Comparison of ENCODE assay signal across 8 cellular contexts in genomic region chr10:6382081-6382480, GRCh38.
DNase-seq lines count a peak whose midpoint lies in the region; ATAC-seq and TF ChIP-seq lines count a peak whose summit lies in the region.

No MANE protein-coding gene starts in this region.

- H3K4me3 Mint-ChIP-seq in MCF 10A (ENCODE audit: unreplicated experiment), result no peak overlapping the region

- TF ChIP-seq CTCF in lung (IDR thresholded peaks at IDR 0.05; ENCODE audit: control extremely low read depth, extremely low read depth) (no peak), MCF 10A (IDR thresholded peaks at IDR 0.05; ENCODE audit: unreplicated experiment) (no peak), brain microvascular endothelial cell (IDR thresholded peaks at IDR 0.05; ENCODE audit: low read depth, low read length, missing control alignments) (no peak), gastrocnemius medialis (IDR thresholded peaks at IDR 0.05 in 4 of 5, conservative IDR thresholded peaks at IDR 0.05 in 1 of 5) (no peak), mammary epithelial cell (conservative IDR thresholded peaks at IDR 0.05 in 1 of 2, IDR thresholded peaks at IDR 0.05 in 1 of 2; ENCODE audit: extremely low read depth in 1 of 2, insufficient read depth in 1 of 2, low read depth in 1 of 2, low read length in 2 of 2) (no peak)

- peak overlapping the region in 1 of 2 donors; percentile 76 for H3K27ac ChIP-seq in lung (ENCODE audit: low read depth in 1 of 2, low read length in 1 of 2)
- no peak overlapping the region for H3K27ac ChIP-seq in brain microvascular endothelial cell
- no peak overlapping the region for H3K27ac ChIP-seq in gastrocnemius medialis
- no peak overlapping the region for H3K27ac ChIP-seq in mammary epithelial cell (ENCODE audit: insufficient read depth, low read depth, low read length)

- no TSS peak for BruUV-seq in MCF 10A (replicated peaks; lab: Mats Ljungman, UMichigan)
- no TSS peak for BruUV-seq in mammary epithelial cell (replicated peaks; lab: Mats Ljungman, UMichigan)

- intact Hi-C loops in MCF 10A (cut with micrococcal nuclease) (no loop called here), gastrocnemius medialis (cut with DNase I; ENCODE audit: low total_unique reads) (no loop called here), mammary epithelial cell (cut with micrococcal nuclease) (no loop called here)

- no peaks in the 10 kb centered on the region for H4K20me1 ChIP-seq in mammary epithelial cell (ENCODE audit: insufficient read depth, low read length)

- no peak overlapping the region for H3K27ac Mint-ChIP-seq in MCF 10A (ENCODE audit: low read depth, unreplicated experiment)

- TF ChIP-seq POLR2A in gastrocnemius medialis (IDR thresholded peaks at IDR 0.05), result no peak

- DNase-seq in HT1080 (ENCODE audit: low read depth), result peak; percentile 66
- DNase-seq in activated T-helper 9 cell treated with anti-CD3 and anti-CD28 coated beads, Interleukin-2, amount 50 U/mL, for 16 hours (ENCODE audit: low read depth), result peak; percentile 3
- DNase-seq in lung (ENCODE audit: low spot score), result no peak
- DNase-seq in MCF 10A (ENCODE audit: unreplicated experiment), result no peak
- DNase-seq in brain microvascular endothelial cell, result no peak
- no peak for DNase-seq in gastrocnemius medialis
- no peak for DNase-seq in mammary epithelial cell

- in situ Hi-C loops in brain microvascular endothelial cell (cut with HindIII; ENCODE audit: low pct_ligation_motif_present, low sequenced_read_pairs), result no loop called here
- in situ Hi-C loops in gastrocnemius medialis (cut with MboI; ENCODE audit: low sequenced_read_pairs in 4 of 4), result loop anchor here in 2 of 4 donors (25.0 kb wide), 1 partner anchor 145 kb away; no protein-coding TSS in a partner anchor
- in situ Hi-C loops in mammary epithelial cell (cut with MboI; ENCODE audit: low sequenced_read_pairs in 2 of 2), result no loop called here

- H3K27me3 ChIP-seq in lung (ENCODE audit: control insufficient read depth, insufficient read depth) (no peaks in the 10 kb centered on the region), brain microvascular endothelial cell (replicated peaks) (no peaks in the 10 kb centered on the region), gastrocnemius medialis (no peaks in the 10 kb centered on the region), mammary epithelial cell (ENCODE audit: insufficient read depth, low read length) (no peaks in the 10 kb centered on the region)

- no peak overlapping the region for H2AFZ ChIP-seq in mammary epithelial cell (ENCODE audit: low read depth, low read length)

- peaks cover 0 to 6% of the 10 kb centered on the region in 2 donors for H3K9me3 ChIP-seq in lung (ENCODE audit: control insufficient read depth in 2 of 2, insufficient read depth in 1 of 2, low read length in 1 of 2)
- peaks cover 0 to 9% (median 0%) of the 10 kb centered on the region in 3 donors for H3K9me3 ChIP-seq in gastrocnemius medialis
- peaks cover 13% of the 10 kb centered on the region for H3K9me3 ChIP-seq in mammary epithelial cell (replicated peaks; ENCODE audit: insufficient read depth, low read length)

- no peak overlapping the region for H3K9ac ChIP-seq in mammary epithelial cell (ENCODE audit: insufficient read depth, low read length)

- 2 to 9% methylated on average over 7 of the region's 7 CpGs for WGBS in lung, 2 donors
- WGBS in mammary epithelial cell (ENCODE audit: low coverage, missing lambda C conversion rate), result 67% methylated on average over 7 of the region's 7 CpGs

- ATAC-seq in GM18907 (IDR thresholded peaks at IDR 0.05; ENCODE audit: unreplicated experiment) (peak; percentile 67), lung (ENCODE audit: insufficient read depth, low FRiP score) (peak; percentile 50), gastrocnemius medialis (no peak)

- H3K4me3 ChIP-seq in lung (no peak overlapping the region), brain microvascular endothelial cell (ENCODE audit: low read depth, low read length) (no peak overlapping the region), gastrocnemius medialis (peak overlapping the region in 1 of 4 donors; percentile 6), mammary epithelial cell (replicated peaks in 1 of 3; ENCODE audit: insufficient read depth in 1 of 3, low read depth in 2 of 3, low read length in 3 of 3) (no peak overlapping the region)

- dilution Hi-C loops in mammary epithelial cell (cut with HindIII; ENCODE audit: low sequenced_read_pairs), result loop anchor here (10.0 kb wide), 2 partner anchors 67 to 187 kb away; no protein-coding TSS in a partner anchor

- H3K27me3 Mint-ChIP-seq in MCF 10A (ENCODE audit: insufficient read depth, unreplicated experiment), result no peaks in the 10 kb centered on the region

- POLR2A ChIA-PET in MCF 10A (lab: Yijun Ruan, JAX), result no interaction called here

- H3K4me1 ChIP-seq in lung (ENCODE audit: control insufficient read depth in 2 of 2, insufficient read depth in 2 of 2, low read length in 2 of 2), result peaks cover 0 to 11% of the 10 kb centered on the region in 2 donors
- H3K4me1 ChIP-seq in gastrocnemius medialis, result peaks cover 0 to 6% of the 10 kb centered on the region in 2 donors
- no peaks in the 10 kb centered on the region for H3K4me1 ChIP-seq in mammary epithelial cell (ENCODE audit: insufficient read depth, low read length)

- no peaks in the 10 kb centered on the region for H3K36me3 Mint-ChIP-seq in MCF 10A (ENCODE audit: insufficient read depth, unreplicated experiment)

- H3K36me3 ChIP-seq in lung (ENCODE audit: control insufficient read depth in 2 of 2, insufficient read depth in 2 of 2, low read length in 2 of 2) (no peaks in the 10 kb centered on the region), brain microvascular endothelial cell (replicated peaks) (no peaks in the 10 kb centered on the region), gastrocnemius medialis (no peaks in the 10 kb centered on the region), mammary epithelial cell (ENCODE audit: insufficient read depth, low read length) (no peaks in the 10 kb centered on the region)

- CTCF ChIA-PET in MCF 10A (lab: Yijun Ruan, JAX), result interaction anchor here (0.7 to 2.3 kb wide), 2 partner anchors 23 to 179 kb away, joined by 4 to 9 read pairs; partner anchors contain the start of gene PFKFB3
- CTCF ChIA-PET in mammary epithelial cell (lab: Charles Lee; ENCODE audit: low non-redundant PET), result no interaction called here

- no peaks in the 10 kb centered on the region for H3K79me2 ChIP-seq in mammary epithelial cell (ENCODE audit: insufficient read depth, low read length)

- H3K9me3 Mint-ChIP-seq in MCF 10A (ENCODE audit: unreplicated experiment), result peaks cover 8% of the 10 kb centered on the region

- H3K4me1 Mint-ChIP-seq in MCF 10A (ENCODE audit: insufficient read depth, unreplicated experiment), result peaks cover 7% of the 10 kb centered on the region

- H3K4me2 ChIP-seq in mammary epithelial cell (ENCODE audit: insufficient read depth, low read depth, low read length), result no peak overlapping the region

Comparison
In these comparisons a context has a peak if more than half of its experiments do, and no peak if none do; other contexts are left out.
1. ATAC-seq: peak in GM18907 (single experiment) and lung (single experiment); none in gastrocnemius medialis (0 of 2).
2. DNase-seq: peak in HT1080 (single experiment) and activated T-helper 9 cell treated with anti-CD3 and anti-CD28 coated beads, Interleukin-2, amount 50 U/mL, for 16 hours (single experiment); none in lung (single experiment), MCF 10A (single experiment), brain microvascular endothelial cell (single experiment), gastrocnemius medialis (0 of 2) and mammary epithelial cell (single experiment).